ENCODE assay signal across 1 cellular context in genomic region chr1:51564124-51564523, GRCh38.
TF ChIP-seq lines count a peak whose summit lies in the region.

No MANE protein-coding gene starts in this region.

TF ChIP-seq in HepG2, 621 proteins besides CTCF, POLR2A, EP300 and RAD21 (continued from another document):
- TF ChIP-seq ZNF281 (CRISPR knock-in tag; IDR thresholded peaks at IDR 0.05; ENCODE audit: borderline replicate concordance) (0 out of 2 replicates have a peak, but pooled peaks have one; percentile 19), ISL2 (CRISPR knock-in tag; IDR thresholded peaks at IDR 0.05) (no peak)
